ENCODE assay signal across 23 cellular contexts in genomic region chr16:3837851-3838564, GRCh38.
"Had no signal": no experiment of that assay in that cellular context is flagged by ENCODE, and none has a peak within 500 bp of the region (broad histone marks: within the 10 kb centered on the region; RNA-seq: fewer than 3 reads in every experiment).

No MANE protein-coding gene starts in this region.

- H3K27ac ChIP-seq: gastroesophageal sphincter, heart left ventricle, neural progenitor cell, pancreas, psoas muscle, thyroid gland had no signal

- H3K27ac Mint-ChIP-seq: activated CD4-positive, alpha-beta memory T cell treated with anti-CD3 and anti-CD28 coated beads for 36 hours; endodermal cell; neural progenitor cell; stimulated activated naive CD8-positive, alpha-beta T cell treated with anti-CD3 and anti-CD28 coated beads, Interleukin-15, Interleukin-2, amounts not matched to agents 100 ng/mL and 50 ng/mL, for 24 hours had no signal

- DNase-seq: activated CD4-positive, alpha-beta memory T cell treated with anti-CD3 and anti-CD28 coated beads for 36 hours; activated CD4-positive, alpha-beta T cell treated with anti-CD3 and anti-CD28 coated beads for 48 hours; activated naive CD4-positive, alpha-beta T cell treated with Interleukin-2 at 50 U/mL for 16 hours; activated naive CD8-positive, alpha-beta T cell treated with anti-CD3 and anti-CD28 coated beads for 36 hours; activated T-cell treated with anti-CD3 and anti-CD28 coated beads, Interleukin-2, amount 50 U/mL, for 48 hours; cerebellar nuclear complex; cortex of kidney; endodermal cell; heart left ventricle; mesenchymal stem cell; mucosa of descending colon; pancreas; psoas muscle; right cardiac atrium; stimulated activated CD4-positive, alpha-beta T cell treated with anti-CD3 and anti-CD28 coated beads, Interleukin-1b, Interleukin-23, amount 100 ng/mL, for 48 hours; substantia nigra; thyroid gland had no signal

- H3K36me3 ChIP-seq: gastroesophageal sphincter, pancreas, thyroid gland had no signal

- H3K4me3 Mint-ChIP-seq: activated CD4-positive, alpha-beta memory T cell treated with anti-CD3 and anti-CD28 coated beads for 36 hours; activated naive CD8-positive, alpha-beta T cell treated with anti-CD3 and anti-CD28 coated beads for 36 hours; endodermal cell; neural progenitor cell; stimulated activated naive CD8-positive, alpha-beta T cell treated with anti-CD3 and anti-CD28 coated beads, Interleukin-15, Interleukin-2, amounts not matched to agents 100 ng/mL and 50 ng/mL, for 24 hours had no signal

- H2AFZ ChIP-seq: neural progenitor cell had no signal

- H3K4me3 ChIP-seq: gastroesophageal sphincter, heart left ventricle, mucosa of descending colon, neural progenitor cell, pancreas, psoas muscle, thyroid gland had no signal

- ATAC-seq: gastroesophageal sphincter, heart left ventricle, mucosa of descending colon, right cardiac atrium had no signal

- H3K27me3 ChIP-seq: gastroesophageal sphincter, heart left ventricle, neural progenitor cell, pancreas, thyroid gland had no signal

- H3K9me3 ChIP-seq: pancreas, psoas muscle, thyroid gland had no signal

- FAIRE-seq: bronchial epithelial cell, islet of Langerhans, pancreas, urothelium cell line had no signal

- H3K27me3 Mint-ChIP-seq: activated CD4-positive, alpha-beta memory T cell treated with anti-CD3 and anti-CD28 coated beads for 36 hours; activated naive CD8-positive, alpha-beta T cell treated with anti-CD3 and anti-CD28 coated beads for 36 hours; stimulated activated naive CD8-positive, alpha-beta T cell treated with anti-CD3 and anti-CD28 coated beads, Interleukin-15, Interleukin-2, amounts not matched to agents 100 ng/mL and 50 ng/mL, for 24 hours had no signal

- H3K9ac ChIP-seq: neural progenitor cell had no signal

- H3K4me2 ChIP-seq: neural progenitor cell had no signal

- H3K9me3 Mint-ChIP-seq: activated naive CD8-positive, alpha-beta T cell treated with anti-CD3 and anti-CD28 coated beads for 36 hours had no signal
